13 cellular contexts compared by ENCODE assay signal in the genomic region with DNA sequence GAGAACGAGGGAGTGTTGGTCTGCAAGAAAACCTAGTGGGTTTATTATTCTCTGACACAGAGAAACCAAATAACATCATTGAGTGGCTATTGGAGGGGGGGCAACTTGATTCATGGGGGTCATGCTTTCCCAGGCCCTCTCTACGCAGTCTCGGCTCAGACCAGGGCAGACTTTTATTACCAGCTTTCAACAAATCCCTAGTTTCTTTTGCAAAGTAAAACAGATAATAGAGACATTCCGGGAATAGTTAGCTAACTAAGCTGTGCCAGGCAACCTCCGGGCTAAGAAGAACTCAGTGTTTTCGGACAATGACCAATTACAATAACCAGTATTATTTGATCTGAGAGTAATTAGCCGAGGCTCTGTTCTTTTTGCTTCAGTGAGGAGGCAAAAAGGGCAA.
"Had no signal": no experiment of that assay in that cellular context is flagged by ENCODE, and none has a peak within 500 bp of the region (broad histone marks: within the 10 kb centered on the region; RNA-seq: fewer than 3 reads in every experiment).

No MANE protein-coding gene starts in this region.

- H3K4me1 Mint-ChIP-seq: activated naive CD4-positive, alpha-beta T cell treated with anti-CD3 and anti-CD28 coated beads, Interleukin-2, amount 50 U/mL, for 24 hours; natural killer cell; T-helper 17 cell had no signal

- H3K27ac ChIP-seq: gastroesophageal sphincter, tibial artery, uterus had no signal

- H3K4me3 Mint-ChIP-seq: activated naive CD4-positive, alpha-beta T cell treated with anti-CD3 and anti-CD28 coated beads, Interleukin-2, amount 50 U/mL, for 24 hours; natural killer cell; T-helper 17 cell had no signal

- H3K27ac Mint-ChIP-seq: activated naive CD4-positive, alpha-beta T cell treated with anti-CD3 and anti-CD28 coated beads, Interleukin-2, amount 50 U/mL, for 24 hours; natural killer cell; T-helper 17 cell had no signal

- H3K9me3 Mint-ChIP-seq: activated naive CD4-positive, alpha-beta T cell treated with anti-CD3 and anti-CD28 coated beads, Interleukin-2, amount 50 U/mL, for 24 hours; natural killer cell had no signal

- H3K4me3 ChIP-seq: breast epithelium, gastroesophageal sphincter, mucosa of descending colon, tibial artery, uterus had no signal

- H3K36me3 Mint-ChIP-seq: activated naive CD4-positive, alpha-beta T cell treated with anti-CD3 and anti-CD28 coated beads, Interleukin-2, amount 50 U/mL, for 24 hours; natural killer cell had no signal

- DNase-seq: activated CD4-positive, alpha-beta T cell treated with anti-CD3 and anti-CD28 coated beads, Interleukin-2, amount 50 U/mL, for 4 hours; activated effector memory CD4-positive, alpha-beta T cell treated with Interleukin-2 at 50 U/mL for 16 hours; activated T-cell treated with anti-CD3 and anti-CD28 coated beads, Interleukin-2, amount 50 U/mL, for 1 hour; amniotic stem cell; effector CD8-positive, alpha-beta T cell; mucosa of descending colon; natural killer cell; T-helper 17 cell; tibial artery; uterus had no signal

- ATAC-seq: gastroesophageal sphincter, mucosa of descending colon, natural killer cell, T-helper 17 cell had no signal
